Comparison of ENCODE assay signal across 9 cellular contexts in genomic region chr6:57108691-57109090, GRCh38. TPM values are rescaled to one million over a fixed set of nuclear protein-coding genes. Genes with fewer than 3 reads are reported as not detected.
DNase-seq lines count a peak whose midpoint lies in the region; ATAC-seq lines count a peak whose summit lies in the region.
"Had no signal": no experiment of that assay in that cellular context is flagged by ENCODE, and none has a peak within 500 bp of the region (broad histone marks: within the 10 kb centered on the region; RNA-seq: fewer than 3 reads in every experiment).

No MANE protein-coding gene starts in this region.

- H3K4me3 Mint-ChIP-seq in naive B cell = peak overlapping the region in 3 of 8 donors; percentile 4 to 58 (median 57)
- no peak overlapping the region for H3K4me3 Mint-ChIP-seq in activated naive CD4-positive, alpha-beta T cell treated with anti-CD3 and anti-CD28 coated beads for 36 hours

- intact Hi-C loops in activated naive CD4-positive, alpha-beta T cell treated with anti-CD3 and anti-CD28 coated beads for 36 hours (cut with micrococcal nuclease) = no loop called here

- no peaks in the 10 kb centered on the region for H3K27me3 Mint-ChIP-seq in naive B cell
- H3K27me3 Mint-ChIP-seq in activated naive CD4-positive, alpha-beta T cell treated with anti-CD3 and anti-CD28 coated beads for 36 hours (ENCODE audit: low read depth) = no peaks in the 10 kb centered on the region

- peaks cover 0 to 2% of the 10 kb centered on the region in 2 donors for H3K36me3 Mint-ChIP-seq in naive B cell
- H3K36me3 Mint-ChIP-seq in activated naive CD4-positive, alpha-beta T cell treated with anti-CD3 and anti-CD28 coated beads for 36 hours (ENCODE audit: low read depth) = peaks cover 24% of the 10 kb centered on the region

- CTCF ChIA-PET in activated naive CD4-positive, alpha-beta T cell treated with anti-CD3 and anti-CD28 coated beads for 36 hours (lab: Charles Lee) = no interaction called here

- ATAC-seq in GM19043 (IDR thresholded peaks at IDR 0.05; ENCODE audit: low read depth, unreplicated experiment) = peak; percentile 94
- ATAC-seq in HG02610 (IDR thresholded peaks at IDR 0.05; ENCODE audit: unreplicated experiment) = peak; percentile 94
- peak; percentile 90 for ATAC-seq in HG03460 (IDR thresholded peaks at IDR 0.05; ENCODE audit: unreplicated experiment)
- peak; percentile 86 to 88 for ATAC-seq in naive B cell (ENCODE audit: low read depth in 2 of 2)
- ATAC-seq: heart right ventricle had no signal

- no peaks in the 10 kb centered on the region for H3K9me3 Mint-ChIP-seq in naive B cell
- H3K9me3 Mint-ChIP-seq in activated naive CD4-positive, alpha-beta T cell treated with anti-CD3 and anti-CD28 coated beads for 36 hours = no peaks in the 10 kb centered on the region
- H3K9me3 Mint-ChIP-seq: activated T-helper 2 cell treated with anti-CD3 and anti-CD28 coated beads, Interferon-gamma antibody, Interleukin-2, Interleukin-4, amounts not matched to agents 10 μg/mL and 5 μg/mL and 100 μg/mL, durations not matched to agents 14 hours and 24 hours and 36 hours had no signal

- peak overlapping the region in 3 of 6 donors; percentile 9 to 58 (median 43) for H3K27ac Mint-ChIP-seq in naive B cell
- no peak overlapping the region for H3K27ac Mint-ChIP-seq in activated naive CD4-positive, alpha-beta T cell treated with anti-CD3 and anti-CD28 coated beads for 36 hours
- H3K27ac Mint-ChIP-seq: activated T-helper 2 cell treated with anti-CD3 and anti-CD28 coated beads, Interferon-gamma antibody, Interleukin-2, Interleukin-4, amounts not matched to agents 10 μg/mL and 5 μg/mL and 100 μg/mL, durations not matched to agents 14 hours and 24 hours and 36 hours had no signal

- DNase-seq in naive B cell (peak; percentile 6), mesenteric fat pad (ENCODE audit: low spot score) (no peak)
- no peak for DNase-seq in activated naive CD4-positive, alpha-beta T cell treated with anti-CD3 and anti-CD28 coated beads for 36 hours
- DNase-seq in activated CD4-positive, alpha-beta T cell treated with anti-CD3 and anti-CD28 coated beads, Interleukin-2, amount 50 U/mL, for 1 hour = no peak
- DNase-seq: heart right ventricle had no signal

- peaks cover 38 to 59% (median 49%) of the 10 kb centered on the region in 3 donors for H3K4me1 Mint-ChIP-seq in naive B cell
- peaks cover 32% of the 10 kb centered on the region for H3K4me1 Mint-ChIP-seq in activated naive CD4-positive, alpha-beta T cell treated with anti-CD3 and anti-CD28 coated beads for 36 hours (ENCODE audit: low read depth)

RNA-seq across cellular contexts. Expression of gene ZNF451, which starts 18.7 kb away (rescaled TPM):
- 10 to 100 TPM; 32.2 to 40.4 (median 38.2) TPM for polyA plus RNA-seq in naive B cell (ENCODE audit: low read depth in 6 of 6)
- total RNA-seq in activated naive CD4-positive, alpha-beta T cell treated with anti-CD3 and anti-CD28 coated beads for 36 hours = 10 to 100 TPM; 43.8 to 46.2 TPM
- 44.7 TPM for total RNA-seq in mesenteric fat pad
